Comparison of ENCODE assay signal across 8 cellular contexts in the genomic region with DNA sequence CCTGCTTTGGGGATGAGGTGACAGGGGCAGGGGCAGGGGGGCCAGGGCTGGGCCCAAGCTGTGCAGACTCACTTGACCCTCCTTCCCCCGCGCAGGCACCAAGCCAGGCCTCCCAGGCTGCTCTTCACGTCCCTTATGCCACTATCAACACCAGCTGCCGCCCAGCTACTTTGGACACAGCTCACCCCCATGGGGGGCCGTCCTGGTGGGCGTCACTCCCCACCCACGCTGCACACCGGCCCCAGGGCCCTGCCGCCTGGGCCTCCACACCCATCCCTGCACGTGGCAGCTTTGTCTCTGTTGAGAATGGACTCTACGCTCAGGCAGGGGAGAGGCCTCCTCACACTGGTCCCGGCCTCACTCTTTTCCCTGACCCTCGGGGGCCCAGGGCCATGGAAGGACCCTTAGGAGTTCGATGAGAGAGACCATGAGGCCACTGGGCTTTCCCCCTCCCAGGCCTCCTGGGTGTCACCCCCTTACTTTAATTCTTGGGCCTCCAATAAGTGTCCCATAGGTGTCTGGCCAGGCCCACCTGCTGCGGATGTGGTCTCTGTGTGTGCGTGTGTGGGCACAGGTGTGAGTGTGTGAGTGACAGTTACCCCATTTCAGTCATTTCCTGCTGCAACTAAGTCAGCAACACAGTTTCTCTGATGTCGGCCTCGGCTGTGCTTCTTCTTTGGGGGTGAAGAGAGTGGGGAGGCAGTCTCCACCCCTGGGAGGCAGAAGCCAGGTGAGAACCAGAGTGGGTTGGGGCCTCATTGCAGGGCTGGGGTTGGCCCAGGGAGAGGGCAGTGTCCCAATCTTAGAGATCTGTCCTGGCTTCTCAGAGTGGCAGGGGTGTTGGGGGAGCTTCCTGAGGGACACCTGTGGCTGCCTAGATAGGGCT. TPM values are rescaled to one million over a fixed set of nuclear protein-coding genes. Genes with fewer than 3 reads are reported as not detected.
DNase-seq lines count a peak whose midpoint lies in the region; ATAC-seq and TF ChIP-seq lines count a peak whose summit lies in the region.

No MANE protein-coding gene starts in this region.

- H3K36me3 ChIP-seq in psoas muscle (ENCODE audit: insufficient read depth in 1 of 2, low read depth in 1 of 2) = peaks cover 0 to 71% of the 10 kb centered on the region in 2 donors

- intact Hi-C loops in psoas muscle (cut with DNase I) = loop anchor here in 1 of 2 donors (5.0 kb wide), 1 partner anchor 644 kb away; no protein-coding TSS in a partner anchor

- H3K9me3 Mint-ChIP-seq in activated T-helper 17 cell treated with anti-CD3 and anti-CD28 coated beads, Interleukin-2, amount 50 U/mL, for 72 hours = no peaks in the 10 kb centered on the region

- peaks cover 79% of the 10 kb centered on the region for H3K36me3 Mint-ChIP-seq in activated T-helper 17 cell treated with anti-CD3 and anti-CD28 coated beads, Interleukin-2, amount 50 U/mL, for 72 hours (ENCODE audit: low read depth)

- H3K4me3 Mint-ChIP-seq in activated T-helper 17 cell treated with anti-CD3 and anti-CD28 coated beads, Interleukin-2, amount 50 U/mL, for 72 hours = peak overlapping the region; percentile 97

- peak overlapping the region; percentile 98 for H3K27ac Mint-ChIP-seq in activated T-helper 17 cell treated with anti-CD3 and anti-CD28 coated beads, Interleukin-2, amount 50 U/mL, for 72 hours

- H3K4me1 ChIP-seq in psoas muscle = peaks cover 2% of the 10 kb centered on the region

- DNase-seq in stimulated activated CD4-positive, alpha-beta T cell treated with anti-CD3 and anti-CD28 coated beads, Interleukin-1b, Interleukin-23, amount 100 ng/mL, for 4 hours (ENCODE audit: low read depth in 2 of 2) = peak; percentile 59 to 60
- DNase-seq in NCI-H1092 (lab: John Stamatoyannopoulos, UW) (no peak), putamen (ENCODE audit: low spot score) (no peak), middle frontal gyrus (ENCODE audit: extremely low spot score, low spot score) (no peak), psoas muscle (no peak)

- H3K27me3 Mint-ChIP-seq in activated T-helper 17 cell treated with anti-CD3 and anti-CD28 coated beads, Interleukin-2, amount 50 U/mL, for 72 hours = no peaks in the 10 kb centered on the region

- no peaks in the 10 kb centered on the region for H3K27me3 ChIP-seq in psoas muscle (ENCODE audit: insufficient read depth in 3 of 3, low read length in 2 of 3)

- H3K27ac ChIP-seq in psoas muscle = no peak overlapping the region

- WGBS in psoas muscle, 3 donors = 80 to 86% (median 81%) methylated on average over 17 to 18 of the region's 18 CpGs

- ATAC-seq in GM19395 (IDR thresholded peaks at IDR 0.05; ENCODE audit: unreplicated experiment) = peak; percentile 60
- peak; percentile 50 for ATAC-seq in HG03521 (IDR thresholded peaks at IDR 0.05; ENCODE audit: unreplicated experiment)
- peak; percentile 72 for ATAC-seq in activated T-helper 17 cell treated with anti-CD3 and anti-CD28 coated beads, Interleukin-2, amount 50 U/mL, for 72 hours (replicated peaks)
- ATAC-seq in psoas muscle = no peak

- peaks cover 23% of the 10 kb centered on the region for H3K4me1 Mint-ChIP-seq in activated T-helper 17 cell treated with anti-CD3 and anti-CD28 coated beads, Interleukin-2, amount 50 U/mL, for 72 hours

- TF ChIP-seq CTCF in psoas muscle (IDR thresholded peaks at IDR 0.05) = no peak

- H3K4me3 ChIP-seq in psoas muscle = no peak overlapping the region

- no peaks in the 10 kb centered on the region for H3K9me3 ChIP-seq in psoas muscle

RNA-seq across cellular contexts. Expression of gene PVRIG, which starts 1.3 kb away (rescaled TPM):
- total RNA-seq in activated T-helper 17 cell treated with anti-CD3 and anti-CD28 coated beads, Interleukin-2, amount 50 U/mL, for 72 hours = 10 to 100 TPM; 16.1 to 28.5 TPM
- total RNA-seq in psoas muscle = under 1 TPM in 1 of 4 donors, not detected in 3; 0.61 TPM
- polyA plus RNA-seq in psoas muscle = under 1 TPM; 0.05 to 0.14 (median 0.06) TPM

RNA-seq across cellular contexts. Expression of gene STAG3, which starts 43.4 kb away (rescaled TPM):
- total RNA-seq in activated T-helper 17 cell treated with anti-CD3 and anti-CD28 coated beads, Interleukin-2, amount 50 U/mL, for 72 hours = 10 to 100 TPM in 1 of 2 donors, 1 to 10 TPM in 1; 7.8 to 22.1 TPM
- under 1 TPM; 0.25 to 0.82 (median 0.47) TPM for total RNA-seq in psoas muscle
- polyA plus RNA-seq in psoas muscle = under 1 TPM; 0.18 to 0.86 (median 0.51) TPM

RNA-seq across cellular contexts. Expression of gene GPC2, which starts 43.9 kb away (rescaled TPM):
- total RNA-seq in activated T-helper 17 cell treated with anti-CD3 and anti-CD28 coated beads, Interleukin-2, amount 50 U/mL, for 72 hours = 1 to 10 TPM; 2.8 to 4.9 TPM
- under 1 TPM; 0.16 to 0.77 (median 0.36) TPM for total RNA-seq in psoas muscle
- polyA plus RNA-seq in psoas muscle = under 1 TPM; 0.30 to 0.38 (median 0.33) TPM

RNA-seq across cellular contexts. Expression of gene GAL3ST4, which starts 52.7 kb away (rescaled TPM):
- 1 to 10 TPM; 1.1 to 3.9 TPM for total RNA-seq in activated T-helper 17 cell treated with anti-CD3 and anti-CD28 coated beads, Interleukin-2, amount 50 U/mL, for 72 hours
- total RNA-seq in psoas muscle = 1 to 10 TPM in 2 of 4 donors, under 1 TPM in 2; 0.23 to 3.8 (median 0.95) TPM
- under 1 TPM; 0.45 to 0.57 (median 0.52) TPM for polyA plus RNA-seq in psoas muscle

Comparison
In these comparisons a context has a peak if more than half of its experiments do, and no peak if none do; other contexts are left out.
1. ATAC-seq: peak in GM19395 (single experiment), HG03521 (single experiment) and activated T-helper 17 cell treated with anti-CD3 and anti-CD28 coated beads, Interleukin-2, amount 50 U/mL, for 72 hours (single experiment); none in psoas muscle (0 of 4).
2. DNase-seq: peak in stimulated activated CD4-positive, alpha-beta T cell treated with anti-CD3 and anti-CD28 coated beads, Interleukin-1b, Interleukin-23, amount 100 ng/mL, for 4 hours (2 of 2); none in NCI-H1092 (single experiment), putamen (single experiment), middle frontal gyrus (single experiment) and psoas muscle (0 of 2).
3. RNA of gene PVRIG, which starts 1.3 kb away (total RNA-seq): 16.1 to 28.5 TPM in activated T-helper 17 cell treated with anti-CD3 and anti-CD28 coated beads, Interleukin-2, amount 50 U/mL, for 72 hours; 0.61 TPM in psoas muscle; every median in the first group is over 10 times any median in the second.
4. RNA of gene STAG3, which starts 43.4 kb away (total RNA-seq): 7.8 to 22.1 TPM in activated T-helper 17 cell treated with anti-CD3 and anti-CD28 coated beads, Interleukin-2, amount 50 U/mL, for 72 hours; 0.25 to 0.82 TPM in psoas muscle; every median in the first group is over 4 times any median in the second.